In genomic region chr10:100709655-100710054, GRCh38 we compare ENCODE assay signal across 20 cellular contexts. TPM values are rescaled to one million over a fixed set of nuclear protein-coding genes. Genes with fewer than 3 reads are reported as not detected.
DNase-seq lines count a peak whose midpoint lies in the region; ATAC-seq and TF ChIP-seq lines count a peak whose summit lies in the region.
"Had no signal": no experiment of that assay in that cellular context is flagged by ENCODE, and none has a peak within 500 bp of the region (broad histone marks: within the 10 kb centered on the region; RNA-seq: fewer than 3 reads in every experiment).

No MANE protein-coding gene starts in this region.

- H3K4me3 Mint-ChIP-seq in neural progenitor cell, result peak overlapping the region; percentile 62
- no peak overlapping the region for H3K4me3 Mint-ChIP-seq in naive thymus-derived CD4-positive, alpha-beta T cell
- H3K4me3 Mint-ChIP-seq: CD8-positive, alpha-beta memory T cell; immature natural killer cell; natural killer cell; stimulated activated effector memory CD8-positive, alpha-beta T cell treated with anti-CD3 and anti-CD28 coated beads, Interleukin-12 subunit alpha, Interleukin-12 subunit beta, amount 100 ng/mL, for 72 hours had no signal

- DNase-seq in BE2C (no peak), Panc1 (ENCODE audit: low read depth, low spot score) (no peak), hepatocyte (ENCODE audit: low spot score) (no peak), neural progenitor cell (ENCODE audit: low spot score) (peak; percentile 25), germinal center (ENCODE audit: low spot score) (no peak), GM19238 (ENCODE audit: insufficient read length, low spot score) (no peak)
- no peak for DNase-seq in naive thymus-derived CD4-positive, alpha-beta T cell
- DNase-seq in effector CD8-positive, alpha-beta T cell (lab: John Stamatoyannopoulos, UW), result no peak
- DNase-seq: activated CD4-positive, alpha-beta T cell treated with anti-CD3 and anti-CD28 coated beads, Interleukin-2, amount 50 U/mL, for 1 hour; activated gamma-delta T cell treated with Interleukin-2 at 50 U/mL for 16 hours; CD8-positive, alpha-beta memory T cell; immature natural killer cell; natural killer cell; NCI-H187; NCI-H345; SW 1271 had no signal

- CTCF ChIA-PET in Panc1 (lab: Charles Lee), result no interaction called here
- CTCF ChIA-PET in naive thymus-derived CD4-positive, alpha-beta T cell (lab: Charles Lee), result no interaction called here

- whole genome bisulfite sequencing in hepatocyte (ENCODE audit: low lambda C conversion rate, missing lambda C conversion rate), result 8% methylated on average over 11 of the region's 11 CpGs

- ATAC-seq in Panc1, result no peak
- ATAC-seq in naive thymus-derived CD4-positive, alpha-beta T cell, result no peak
- ATAC-seq: natural killer cell; stimulated activated effector memory CD8-positive, alpha-beta T cell treated with anti-CD3 and anti-CD28 coated beads, Interleukin-12 subunit alpha, Interleukin-12 subunit beta, amount 100 ng/mL, for 72 hours had no signal

- H3K79me2 ChIP-seq in hepatocyte (no peaks in the 10 kb centered on the region), neural progenitor cell (ENCODE audit: low read depth) (no peaks in the 10 kb centered on the region)

- peak overlapping the region; percentile 75 for H3K4me2 ChIP-seq in hepatocyte
- H3K4me2 ChIP-seq in neural progenitor cell, result peak overlapping the region; percentile 70

- H3K27me3 Mint-ChIP-seq in neural progenitor cell (ENCODE audit: insufficient read depth, low read depth), result peaks cover 76% of the 10 kb centered on the region
- H3K27me3 Mint-ChIP-seq in naive thymus-derived CD4-positive, alpha-beta T cell, result peaks cover 69 to 83% (median 77%) of the 10 kb centered on the region in 5 donors

- peaks cover 6% of the 10 kb centered on the region for H3K9me3 Mint-ChIP-seq in neural progenitor cell
- H3K9me3 Mint-ChIP-seq in naive thymus-derived CD4-positive, alpha-beta T cell, result peaks cover 0 to 15% (median 0%) of the 10 kb centered on the region in 11 donors
- H3K9me3 Mint-ChIP-seq: natural killer cell; stimulated activated effector memory CD8-positive, alpha-beta T cell treated with anti-CD3 and anti-CD28 coated beads, Interleukin-12 subunit alpha, Interleukin-12 subunit beta, amount 100 ng/mL, for 72 hours had no signal

- no peak overlapping the region for H3K9ac ChIP-seq in neural progenitor cell

- H2AFZ ChIP-seq in hepatocyte (no peak overlapping the region), neural progenitor cell (replicated peaks) (no peak overlapping the region)

- no TSS peak for BruUV-seq in Panc1 (replicated peaks; lab: Mats Ljungman, UMichigan)

- peaks cover 10% of the 10 kb centered on the region for H3K4me1 Mint-ChIP-seq in neural progenitor cell
- H3K4me1 Mint-ChIP-seq in naive thymus-derived CD4-positive, alpha-beta T cell, result peaks cover 0 to 13% (median 5%) of the 10 kb centered on the region in 7 donors
- H3K4me1 Mint-ChIP-seq: natural killer cell had no signal

- TF ChIP-seq CTCF in BE2C (IDR thresholded peaks at IDR 0.05; ENCODE audit: low read depth, low read length) (no peak), Panc1 (IDR thresholded peaks at IDR 0.05) (no peak), hepatocyte (IDR thresholded peaks at IDR 0.05; ENCODE audit: poor library complexity) (no peak), neural progenitor cell (IDR thresholded peaks at IDR 0.05) (no peak)

- peaks cover 4% of the 10 kb centered on the region for H3F3A ChIP-seq in neural progenitor cell (ENCODE audit: low read depth)

- intact Hi-C loops in Panc1 (cut with micrococcal nuclease; ENCODE audit: unreplicated experiment), result no loop called here
- intact Hi-C loops in naive thymus-derived CD4-positive, alpha-beta T cell (cut with micrococcal nuclease), result no loop called here

- POLR2A ChIA-PET in Panc1 (lab: Charles Lee), result interaction anchor here (0.6 kb wide), 1 partner anchor 32 kb away, joined by 3 read pairs; no protein-coding TSS in a partner anchor
- POLR2A ChIA-PET in naive thymus-derived CD4-positive, alpha-beta T cell (lab: Charles Lee), result no interaction called here

- H3K4me3 ChIP-seq in BE2C (ENCODE audit: low read depth, low read length) (peak overlapping the region; percentile 62), Panc1 (ENCODE audit: low read depth in 2 of 2, low read length in 2 of 2) (peak overlapping the region; percentile 31 to 48), hepatocyte (no peak overlapping the region), neural progenitor cell (peak overlapping the region; percentile 40)
- no peak overlapping the region for H3K4me3 ChIP-seq in naive thymus-derived CD4-positive, alpha-beta T cell (ENCODE audit: low read length)
- H3K4me3 ChIP-seq: thyroid gland had no signal

- no peak overlapping the region for H3K27ac Mint-ChIP-seq in neural progenitor cell
- no peak overlapping the region for H3K27ac Mint-ChIP-seq in naive thymus-derived CD4-positive, alpha-beta T cell
- H3K27ac Mint-ChIP-seq: CD8-positive, alpha-beta memory T cell; immature natural killer cell; natural killer cell; stimulated activated effector memory CD8-positive, alpha-beta T cell treated with anti-CD3 and anti-CD28 coated beads, Interleukin-12 subunit alpha, Interleukin-12 subunit beta, amount 100 ng/mL, for 72 hours had no signal

- peaks cover 2% of the 10 kb centered on the region for H3K36me3 Mint-ChIP-seq in neural progenitor cell
- peaks cover 0 to 4% (median 4%) of the 10 kb centered on the region in 5 donors for H3K36me3 Mint-ChIP-seq in naive thymus-derived CD4-positive, alpha-beta T cell
- H3K36me3 Mint-ChIP-seq: CD8-positive, alpha-beta memory T cell; stimulated activated effector memory CD8-positive, alpha-beta T cell treated with anti-CD3 and anti-CD28 coated beads, Interleukin-12 subunit alpha, Interleukin-12 subunit beta, amount 100 ng/mL, for 72 hours had no signal

- H3K27me3 ChIP-seq in BE2C, result no peaks in the 10 kb centered on the region
- no peaks in the 10 kb centered on the region for H3K27me3 ChIP-seq in Panc1 (ENCODE audit: control insufficient read depth, insufficient read depth, low read length)
- peaks cover 86% of the 10 kb centered on the region for H3K27me3 ChIP-seq in hepatocyte
- peaks cover 100% of the 10 kb centered on the region for H3K27me3 ChIP-seq in neural progenitor cell
- H3K27me3 ChIP-seq in naive thymus-derived CD4-positive, alpha-beta T cell (ENCODE audit: control insufficient read depth in 2 of 2, insufficient read depth in 2 of 2, low read length in 2 of 2), result peaks cover 0 to 6% of the 10 kb centered on the region in 2 donors

- no peaks in the 10 kb centered on the region for H4K20me1 ChIP-seq in hepatocyte (ENCODE audit: insufficient read depth, poor library complexity, severe bottlenecking)
- peaks cover 62% of the 10 kb centered on the region for H4K20me1 ChIP-seq in neural progenitor cell (ENCODE audit: low read depth)

- peaks cover 10% of the 10 kb centered on the region for H3K4me1 ChIP-seq in BE2C
- peaks cover 13% of the 10 kb centered on the region for H3K4me1 ChIP-seq in Panc1 (ENCODE audit: control insufficient read depth, insufficient read depth, low read length)
- peaks cover 8% of the 10 kb centered on the region for H3K4me1 ChIP-seq in hepatocyte (ENCODE audit: insufficient read depth)
- peaks cover 8% of the 10 kb centered on the region for H3K4me1 ChIP-seq in neural progenitor cell
- H3K4me1 ChIP-seq in naive thymus-derived CD4-positive, alpha-beta T cell (ENCODE audit: control insufficient read depth in 2 of 2, insufficient read depth in 2 of 2, low read length in 2 of 2), result no peaks in the 10 kb centered on the region

- H3K27ac ChIP-seq in Panc1 (ENCODE audit: low read length), result no peak overlapping the region
- no peak overlapping the region for H3K27ac ChIP-seq in hepatocyte
- H3K27ac ChIP-seq in neural progenitor cell, result no peak overlapping the region
- no peak overlapping the region for H3K27ac ChIP-seq in naive thymus-derived CD4-positive, alpha-beta T cell (ENCODE audit: low read depth, low read length)
- H3K27ac ChIP-seq: thyroid gland had no signal

- H3K9me2 ChIP-seq in hepatocyte (replicated peaks; ENCODE audit: insufficient read depth), result no peaks in the 10 kb centered on the region

- in situ Hi-C loops in Panc1 (cut with HindIII; ENCODE audit: low pct_unique_long_range_greater_than_20kb, low sequenced_read_pairs), result no loop called here

- no peaks in the 10 kb centered on the region for H3K9me3 ChIP-seq in BE2C
- H3K9me3 ChIP-seq in Panc1 (ENCODE audit: control insufficient read depth, insufficient read depth, low read depth, low read length), result no peaks in the 10 kb centered on the region
- H3K9me3 ChIP-seq in hepatocyte (ENCODE audit: low read depth), result no peaks in the 10 kb centered on the region
- no peaks in the 10 kb centered on the region for H3K9me3 ChIP-seq in neural progenitor cell (ENCODE audit: low read depth)
- H3K9me3 ChIP-seq in naive thymus-derived CD4-positive, alpha-beta T cell (ENCODE audit: control insufficient read depth in 2 of 3, low read length in 3 of 3), result no peaks in the 10 kb centered on the region
- H3K9me3 ChIP-seq: thyroid gland had no signal

- H3K36me3 ChIP-seq in BE2C (no peaks in the 10 kb centered on the region), Panc1 (ENCODE audit: control insufficient read depth, insufficient read depth, low read length) (no peaks in the 10 kb centered on the region), hepatocyte (replicated peaks; ENCODE audit: insufficient read depth, low read depth) (no peaks in the 10 kb centered on the region), neural progenitor cell (no peaks in the 10 kb centered on the region)
- H3K36me3 ChIP-seq in naive thymus-derived CD4-positive, alpha-beta T cell (ENCODE audit: control insufficient read depth in 2 of 3, insufficient read depth in 3 of 3, low read length in 3 of 3), result no peaks in the 10 kb centered on the region
- H3K36me3 ChIP-seq: thyroid gland had no signal

RNA-seq across cellular contexts. Expression of gene PAX2, which starts 35.7 kb away (rescaled TPM):
- not detected for polyA plus RNA-seq in BE2C (2012; ENCODE audit: insufficient read depth, insufficient read length, low read depth)
- total RNA-seq in Panc1 (2021; ENCODE audit: unreplicated experiment) (72.3 TPM), hepatocyte (not detected in 2 replicates), neural progenitor cell (ENCODE audit: low replicate concordance) (0.06 and 0.34 TPM in 2 replicates)
- 71.5 TPM for polyA plus RNA-seq in Panc1 (2012; ENCODE audit: insufficient read length)
- not detected in 2 replicates for polyA plus RNA-seq in hepatocyte
- not detected for total RNA-seq in naive thymus-derived CD4-positive, alpha-beta T cell
- polyA plus RNA-seq in naive thymus-derived CD4-positive, alpha-beta T cell, result not detected
- total RNA-seq: frontal cortex, natural killer cell, thyroid gland had no signal
- polyA plus RNA-seq: AG04450; CD8-positive, alpha-beta memory T cell; immature natural killer cell had no signal

Comparison
In these comparisons a context has a peak if more than half of its experiments do, and no peak if none do; other contexts are left out.
1. H3K4me3 ChIP-seq: peak in BE2C (single experiment), Panc1 (2 of 2) and neural progenitor cell (single experiment); none in hepatocyte (single experiment) and naive thymus-derived CD4-positive, alpha-beta T cell (single experiment).
2. RNA of gene PAX2, which starts 35.7 kb away (total RNA-seq): 72.3 TPM in Panc1 (single experiment); 0.06 to 0.34 TPM in neural progenitor cell, not detected in hepatocyte and not detected in naive thymus-derived CD4-positive, alpha-beta T cell; every median in the first group is over 10 times any median in the second.